ENCODE assay signal across 1 cellular context in genomic region chr17:41322903-41323895, GRCh38.
TF ChIP-seq lines count a peak whose summit lies in the region.

No MANE protein-coding gene starts in this region.

TF ChIP-seq in HCT116, 20 proteins besides CTCF, POLR2A, EP300 and RAD21:
- TF ChIP-seq, protein P1, sequence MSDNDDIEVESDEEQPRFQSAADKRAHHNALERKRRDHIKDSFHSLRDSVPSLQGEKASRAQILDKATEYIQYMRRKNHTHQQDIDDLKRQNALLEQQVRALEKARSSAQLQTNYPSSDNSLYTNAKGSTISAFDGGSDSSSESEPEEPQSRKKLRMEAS (IDR thresholded peaks at IDR 0.05): no peak
- TF ChIP-seq, protein P2, sequence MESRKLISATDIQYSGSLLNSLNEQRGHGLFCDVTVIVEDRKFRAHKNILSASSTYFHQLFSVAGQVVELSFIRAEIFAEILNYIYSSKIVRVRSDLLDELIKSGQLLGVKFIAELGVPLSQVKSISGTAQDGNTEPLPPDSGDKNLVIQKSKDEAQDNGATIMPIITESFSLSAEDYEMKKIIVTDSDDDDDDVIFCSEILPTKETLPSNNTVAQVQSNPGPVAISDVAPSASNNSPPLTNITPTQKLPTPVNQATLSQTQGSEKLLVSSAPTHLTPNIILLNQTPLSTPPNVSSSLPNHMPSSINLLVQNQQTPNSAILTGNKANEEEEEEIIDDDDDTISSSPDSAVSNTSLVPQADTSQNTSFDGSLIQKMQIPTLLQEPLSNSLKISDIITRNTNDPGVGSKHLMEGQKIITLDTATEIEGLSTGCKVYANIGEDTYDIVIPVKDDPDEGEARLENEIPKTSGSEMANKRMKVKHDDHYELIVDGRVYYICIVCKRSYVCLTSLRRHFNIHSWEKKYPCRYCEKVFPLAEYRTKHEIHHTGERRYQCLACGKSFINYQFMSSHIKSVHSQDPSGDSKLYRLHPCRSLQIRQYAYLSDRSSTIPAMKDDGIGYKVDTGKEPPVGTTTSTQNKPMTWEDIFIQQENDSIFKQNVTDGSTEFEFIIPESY (IDR thresholded peaks at IDR 0.05; ENCODE audit: extremely low read depth, insufficient replicate concordance, low read length): no peak
- no peak for TF ChIP-seq EZH2phosphoT487 (IDR thresholded peaks at IDR 0.05; ENCODE audit: borderline replicate concordance)
- no peak for TF ChIP-seq CBX3 (IDR thresholded peaks at IDR 0.05; ENCODE audit: low read depth)
- no peak for TF ChIP-seq ZNF274 (IDR thresholded peaks at IDR 0.05; ENCODE audit: low read depth, low read length)
- TF ChIP-seq ZFX (IDR thresholded peaks at IDR 0.05): no peak
- TF ChIP-seq CEBPB (IDR thresholded peaks at IDR 0.05; ENCODE audit: low read depth): no peak
- TF ChIP-seq SRF (IDR thresholded peaks at IDR 0.05; ENCODE audit: low read depth): no peak
TF ChIP-seq in HCT116: peak in this region for 0.
